In genomic region chr3:25462495-25462894, GRCh38 we compare ENCODE assay signal across 19 cellular contexts. TPM values are rescaled to one million over a fixed set of nuclear protein-coding genes. Genes with fewer than 3 reads are reported as not detected.
"Had no signal": no experiment of that assay in that cellular context is flagged by ENCODE, and none has a peak within 500 bp of the region (broad histone marks: within the 10 kb centered on the region; RNA-seq: fewer than 3 reads in every experiment).

No MANE protein-coding gene starts in this region.

- H3K36me3 ChIP-seq: gastrocnemius medialis, pancreas, spleen, tibial nerve, vagina had no signal

- H3K36me3 Mint-ChIP-seq: activated CD4-positive, alpha-beta memory T cell treated with anti-CD3 and anti-CD28 coated beads for 36 hours; activated naive CD8-positive, alpha-beta T cell had no signal

- H3K4me3 Mint-ChIP-seq: activated B cell treated with CpG ODN at 0.5 μM for 24 hours; activated CD4-positive, alpha-beta memory T cell treated with anti-CD3 and anti-CD28 coated beads for 36 hours; activated naive CD8-positive, alpha-beta T cell; T-helper 2 cell treated with Interferon-gamma antibody and Interleukin-4, amounts not matched to agents 5 μg/mL and 100 μg/mL, for 36 hours had no signal

- H3K27ac Mint-ChIP-seq: activated B cell treated with CpG ODN at 0.5 μM for 24 hours; activated CD4-positive, alpha-beta memory T cell treated with anti-CD3 and anti-CD28 coated beads for 36 hours; activated naive CD8-positive, alpha-beta T cell; T-helper 2 cell treated with Interferon-gamma antibody and Interleukin-4, amounts not matched to agents 5 μg/mL and 100 μg/mL, for 36 hours had no signal

- H3K27me3 ChIP-seq: gastrocnemius medialis, pancreas, sigmoid colon, spleen, tibial nerve, vagina had no signal

- H3K27ac ChIP-seq: pancreas, sigmoid colon, tibial nerve, vagina had no signal

- H3K9me3 ChIP-seq: gastrocnemius medialis, pancreas, sigmoid colon, spleen, tibial nerve, vagina had no signal

- DNase-seq: activated B cell treated with CpG ODN at 0.5 μM for 24 hours; activated CD4-positive, alpha-beta memory T cell treated with anti-CD3 and anti-CD28 coated beads for 36 hours; activated CD4-positive, alpha-beta T cell treated with anti-CD3 and anti-CD28 coated beads for 4 hours; activated T-cell treated with anti-CD3 and anti-CD28 coated beads for 4 hours; dermis blood vessel endothelial cell; effector memory CD4-positive, alpha-beta T cell; gastrocnemius medialis; head of caudate nucleus; left ventricle myocardium superior; pancreas; sigmoid colon; spleen; stimulated activated naive CD8-positive, alpha-beta T cell treated with anti-CD3 and anti-CD28 coated beads, Interleukin-15, Interleukin-2, amounts not matched to agents 100 U/mL and 50 U/mL, for 24 hours; substantia nigra had no signal

- H3K4me1 Mint-ChIP-seq: activated B cell treated with CpG ODN at 0.5 μM for 24 hours had no signal

- ATAC-seq: gastrocnemius medialis; left ventricle myocardium superior; pancreas; stimulated activated naive CD8-positive, alpha-beta T cell treated with anti-CD3 and anti-CD28 coated beads, Interleukin-15, Interleukin-2, amounts not matched to agents 100 U/mL and 50 U/mL, for 24 hours had no signal

- H3K27me3 Mint-ChIP-seq: activated B cell treated with CpG ODN at 0.5 μM for 24 hours had no signal

- H3K9me3 Mint-ChIP-seq: activated B cell treated with CpG ODN at 0.5 μM for 24 hours; activated CD4-positive, alpha-beta memory T cell treated with anti-CD3 and anti-CD28 coated beads for 36 hours; T-helper 2 cell treated with Interferon-gamma antibody and Interleukin-4, amounts not matched to agents 5 μg/mL and 100 μg/mL, for 36 hours had no signal

- H3K4me3 ChIP-seq: gastrocnemius medialis, pancreas, sigmoid colon, spleen, tibial nerve, vagina had no signal

RNA-seq across cellular contexts. Expression of gene RARB, which starts 34.4 kb away (rescaled TPM):
- total RNA-seq: activated B cell treated with CpG ODN at 0.5 μM for 24 hours; activated CD4-positive, alpha-beta memory T cell treated with anti-CD3 and anti-CD28 coated beads for 36 hours; mononuclear cell had no signal
